ENCODE assay signal across 16 cellular contexts in the genomic region with DNA sequence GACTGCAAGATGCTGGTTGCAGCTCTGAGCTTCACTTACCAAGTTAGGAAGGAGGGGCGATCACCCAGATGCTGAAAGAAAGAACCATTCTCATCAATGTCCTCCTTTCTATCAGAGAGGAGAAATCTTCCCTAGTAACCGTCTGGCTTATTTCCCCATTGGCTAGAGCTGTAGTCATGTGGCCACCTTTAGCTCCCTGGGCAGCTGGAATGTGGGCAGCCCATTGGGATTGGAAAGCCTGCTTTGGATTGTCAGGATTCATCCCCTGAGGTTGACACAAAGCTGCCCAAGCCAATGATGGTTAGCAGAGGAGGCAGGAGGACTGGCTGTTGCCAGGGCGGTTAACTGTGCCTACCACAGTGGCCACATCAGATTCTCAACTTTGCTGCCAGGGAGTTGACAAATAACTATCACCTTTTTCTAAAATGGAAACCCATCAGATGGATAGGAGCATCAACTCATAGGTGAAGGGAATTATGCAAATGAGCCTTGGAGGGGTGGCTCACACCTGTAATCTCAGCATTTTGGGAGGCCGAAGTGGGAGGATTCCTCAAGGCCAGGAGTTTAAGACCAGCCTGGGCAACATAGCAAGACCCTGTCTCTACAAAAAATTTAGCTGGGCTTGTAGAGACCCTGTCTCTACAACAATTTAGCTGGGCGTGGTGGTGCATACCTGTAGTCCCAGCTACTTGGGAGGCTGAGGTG.
A peak's percentile ranks its signal among the peaks of the same experiment; 100 is the strongest.
DNase-seq lines count a peak whose midpoint lies in the region; ATAC-seq, FAIRE-seq and TF ChIP-seq lines count a peak whose summit lies in the region.
"Had no signal": no experiment of that assay in that cellular context is flagged by ENCODE, and none has a peak within 500 bp of the region (broad histone marks: within the 10 kb centered on the region; RNA-seq: fewer than 3 reads in every experiment).

No MANE protein-coding gene starts in this region.

- 0 out of 2 replicates have a peak overlapping the region, but pooled peaks have one; percentile 4 for H2BK20ac ChIP-seq in H1 (ENCODE audit: low read length)

- no peak overlapping the region for H3K14ac ChIP-seq in H1 (ENCODE audit: insufficient read length)

- TF ChIP-seq CTCF in H1 (IDR thresholded peaks at IDR 0.05; ENCODE audit: control extremely low read depth in 1 of 3, insufficient read depth in 1 of 3, low read depth in 1 of 3, low read length in 3 of 3): no peak

- no peak overlapping the region for H3K4ac ChIP-seq in H1 (replicated peaks; ENCODE audit: insufficient read length, low read depth, low read length)
- H3K4ac ChIP-seq in mesendoderm (ENCODE audit: low read depth, low read length): no peak overlapping the region

- H3K36me3 ChIP-seq in H7 (replicated peaks; ENCODE audit: control insufficient read depth, insufficient read depth, low read length): no peaks in the 10 kb centered on the region
- H3K36me3 ChIP-seq in H1 (ENCODE audit: control insufficient read depth in 2 of 4, insufficient read depth in 4 of 4, low read length in 3 of 4): no peaks in the 10 kb centered on the region
- H3K36me3 ChIP-seq in mesendoderm (ENCODE audit: control insufficient read depth, insufficient read depth, low read length): no peaks in the 10 kb centered on the region

- H3K56ac ChIP-seq in H1 (replicated peaks; ENCODE audit: insufficient read length, low read depth, low read length): no peak overlapping the region
- no peak overlapping the region for H3K56ac ChIP-seq in mesendoderm (ENCODE audit: low read length)

- no peak overlapping the region for H4K91ac ChIP-seq in H1 (replicated peaks; ENCODE audit: insufficient read length, low read length)

- CTCF ChIA-PET in H1 (lab: Charles Lee; ENCODE audit: partially characterized antibody): interaction anchor here (0.6 to 1.1 kb wide), 2 partner anchors 9 to 478 kb away, joined by 3 read pairs; no protein-coding TSS in a partner anchor

- no peaks in the 10 kb centered on the region for H4K20me1 ChIP-seq in H1 (replicated peaks in 1 of 2; ENCODE audit: control insufficient read depth in 1 of 2, insufficient read depth in 2 of 2, low read length in 2 of 2)

- POLR2A ChIA-PET in H1 (lab: Charles Lee; ENCODE audit: partially characterized antibody): interaction anchor here (1.2 to 1.3 kb wide), 2 partner anchors 10 to 32 kb away, joined by 4 to 5 read pairs; no protein-coding TSS in a partner anchor

- H3K27me3 Mint-ChIP-seq in activated T-helper 17 cell treated with anti-CD3 and anti-CD28 coated beads, Interleukin-2, amount 50 U/mL, for 72 hours: peaks cover 3% of the 10 kb centered on the region

- H3K79me2 ChIP-seq in H1 (ENCODE audit: control insufficient read depth in 1 of 2, insufficient read depth in 2 of 2, low read length in 2 of 2) (no peaks in the 10 kb centered on the region), mesendoderm (ENCODE audit: control insufficient read depth, insufficient read depth, low read length) (no peaks in the 10 kb centered on the region)

- no peak overlapping the region for H3K4me3 Mint-ChIP-seq in activated T-helper 17 cell treated with anti-CD3 and anti-CD28 coated beads, Interleukin-2, amount 50 U/mL, for 72 hours

- no peaks in the 10 kb centered on the region for H3K4me1 Mint-ChIP-seq in activated T-helper 17 cell treated with anti-CD3 and anti-CD28 coated beads, Interleukin-2, amount 50 U/mL, for 72 hours

- H3K27me3 ChIP-seq in H7 (ENCODE audit: control insufficient read depth, insufficient read depth, low read length): no peaks in the 10 kb centered on the region
- no peaks in the 10 kb centered on the region for H3K27me3 ChIP-seq in H1 (replicated peaks in 1 of 4; ENCODE audit: control insufficient read depth in 3 of 4, extremely low read depth in 1 of 4, insufficient read depth in 3 of 4, low read length in 3 of 4)
- no peaks in the 10 kb centered on the region for H3K27me3 ChIP-seq in mesendoderm (ENCODE audit: insufficient read depth, low read length, poor library complexity)

- H3K4me2 ChIP-seq in H1 (ENCODE audit: insufficient read depth in 1 of 2, low read depth in 2 of 2, low read length in 2 of 2) (no peak overlapping the region), mesendoderm (ENCODE audit: low read length) (no peak overlapping the region)
- H3K4me2 ChIP-seq: PC-9 had no signal

- no peak for TF ChIP-seq EP300 in H1 (IDR thresholded peaks at IDR 0.05; ENCODE audit: borderline replicate concordance in 1 of 2, low read depth in 2 of 2, low read length in 2 of 2)

- FAIRE-seq in H1 (lab: Jason Lieb, UNC): peak; percentile 87
- FAIRE-seq: GM19239 had no signal

- DNase-seq in DMS 273 (lab: John Stamatoyannopoulos, UW; ENCODE audit: unreplicated experiment) (peak; percentile 63), H7 (peak; percentile 83), H1 (ENCODE audit: low read depth in 1 of 2, low spot score in 2 of 2) (peak in 1 of 2 experiments; percentile 61), mesendoderm (peak; percentile 80), GM19238 (ENCODE audit: insufficient read length, low spot score) (no peak), C1 segment of cervical spinal cord (lab: John Stamatoyannopoulos, UW) (no peak)
- DNase-seq: COR-L47, EL, KG1, NCI-H1436 treated with DMSO at 0.1 percent for 48 hours, NCI-H2029 treated with DMSO at 0.1 percent for 48 hours, NCI-H2171 treated with DMSO at 0.1 percent for 48 hours, NCI-H446 treated with DMSO at 0.1 percent for 48 hours, PC-9 had no signal

- H3K9ac ChIP-seq in H1 (replicated peaks in 1 of 4; ENCODE audit: extremely low read depth in 1 of 4, low read depth in 3 of 4, low read length in 3 of 4) (no peak overlapping the region), mesendoderm (ENCODE audit: low read length) (no peak overlapping the region)

- H3K9me3 ChIP-seq in H1 (ENCODE audit: insufficient read depth in 2 of 2, low read depth in 1 of 2, low read length in 1 of 2): no peaks in the 10 kb centered on the region; a peak in 1 of 4 replicates

- 75% methylated on average over 5 of the region's 5 CpGs; no CpG with 5 or more reads in 1 of the 2 experiments for WGBS in H1 (ENCODE audit: extremely low coverage in 1 of 2, insufficient coverage in 1 of 2, insufficient read length in 1 of 2, insufficient replicate concordance in 2 of 2, low coverage in 1 of 2, low lambda C conversion rate in 2 of 2, missing lambda C conversion rate in 1 of 2), 2 experiments
- WGBS in mesendoderm (ENCODE audit: extremely low coverage, insufficient coverage, low lambda C conversion rate): no CpG with 5 or more reads among the region's 5 CpGs

- TF ChIP-seq POLR2A in H1 (IDR thresholded peaks at IDR 0.05; ENCODE audit: control extremely low read depth in 1 of 2, low read depth in 2 of 2, low read length in 2 of 2): no peak

- no peak overlapping the region for H2AK5ac ChIP-seq in H1 (ENCODE audit: low read depth, low read length)
- no peak overlapping the region for H2AK5ac ChIP-seq in mesendoderm (ENCODE audit: low read length)

- H4K8ac ChIP-seq in H1 (ENCODE audit: extremely low read depth, insufficient read depth, low read length): no peak overlapping the region
- no peak overlapping the region for H4K8ac ChIP-seq in mesendoderm (ENCODE audit: low read depth, low read length)

- H2BK5ac ChIP-seq in H1 (ENCODE audit: low read depth, low read length) (no peak overlapping the region), mesendoderm (ENCODE audit: low read length) (no peak overlapping the region)

- no peak overlapping the region for H2BK15ac ChIP-seq in H1 (ENCODE audit: low read length)
- H2BK15ac ChIP-seq in mesendoderm (replicated peaks; ENCODE audit: low read depth): no peak overlapping the region

- H3K4me3 ChIP-seq in H7 (ENCODE audit: insufficient read depth, low read depth, low read length) (no peak overlapping the region), H1 (ENCODE audit: extremely low read depth in 1 of 4, insufficient read depth in 2 of 4, low read depth in 3 of 4, low read length in 4 of 4) (no peak overlapping the region), mesendoderm (ENCODE audit: low read length) (no peak overlapping the region)
- H3K4me3 ChIP-seq: PC-9 had no signal

- H3K36me3 Mint-ChIP-seq in activated T-helper 17 cell treated with anti-CD3 and anti-CD28 coated beads, Interleukin-2, amount 50 U/mL, for 72 hours (ENCODE audit: low read depth): no peaks in the 10 kb centered on the region

- no peaks in the 10 kb centered on the region for H3K23me2 ChIP-seq in H1 (ENCODE audit: low read depth, low read length)

- no peak overlapping the region for H3K27ac Mint-ChIP-seq in activated T-helper 17 cell treated with anti-CD3 and anti-CD28 coated beads, Interleukin-2, amount 50 U/mL, for 72 hours

- H3K18ac ChIP-seq in H1 (ENCODE audit: extremely low read depth, low read length): no peak overlapping the region
- no peak overlapping the region for H3K18ac ChIP-seq in mesendoderm (ENCODE audit: low read length)

- no peak for TF ChIP-seq RAD21 in H1 (IDR thresholded peaks at IDR 0.05 in 1 of 2, conservative IDR thresholded peaks at IDR 0.05 in 1 of 2; ENCODE audit: low read depth in 2 of 2, low read length in 2 of 2)

- H3K9me3 Mint-ChIP-seq in activated T-helper 17 cell treated with anti-CD3 and anti-CD28 coated beads, Interleukin-2, amount 50 U/mL, for 72 hours: peaks cover 8% of the 10 kb centered on the region

- H3K23ac ChIP-seq in H1 (ENCODE audit: insufficient read length) (no peak overlapping the region), mesendoderm (ENCODE audit: low read length) (no peak overlapping the region)

- peak overlapping the region; percentile 60; the same call in 1 of the 2 replicates for H2BK12ac ChIP-seq in H1 (ENCODE audit: low read depth, low read length)

- H2AFZ ChIP-seq in H1 (ENCODE audit: low read length): peak overlapping the region; percentile 80
- H2AFZ ChIP-seq: PC-9 had no signal

- H3K79me1 ChIP-seq in H1 (ENCODE audit: low read depth, low read length) (no peaks in the 10 kb centered on the region), mesendoderm (ENCODE audit: low read length) (no peaks in the 10 kb centered on the region)

- H3K27ac ChIP-seq in H1 (ENCODE audit: low read depth, low read length) (no peak overlapping the region), mesendoderm (ENCODE audit: low read depth, low read length) (no peak overlapping the region)
- H3K27ac ChIP-seq: PC-9 had no signal

- H3K4me1 ChIP-seq in H1 (replicated peaks in 1 of 4; ENCODE audit: control insufficient read depth in 3 of 4, insufficient read depth in 4 of 4, low read length in 3 of 4) (peaks cover 0 to 2% (median 0%) of the 10 kb centered on the region in 4 experiments; a peak in 2 of 7 replicates), mesendoderm (ENCODE audit: control insufficient read depth, low read depth, low read length) (no peaks in the 10 kb centered on the region)

- ATAC-seq in activated T-helper 17 cell treated with anti-CD3 and anti-CD28 coated beads, Interleukin-2, amount 50 U/mL, for 72 hours (replicated peaks): no peak

- H2BK120ac ChIP-seq in H1 (replicated peaks; ENCODE audit: low read depth, low read length): no peak overlapping the region
- no peak overlapping the region for H2BK120ac ChIP-seq in mesendoderm (ENCODE audit: low read depth, low read length)

- H4K5ac ChIP-seq in H1 (ENCODE audit: insufficient read length, low read depth, low read length) (no peak overlapping the region), mesendoderm (ENCODE audit: low read length) (no peak overlapping the region)

TF ChIP-seq in H1, 55 proteins besides CTCF, POLR2A, EP300 and RAD21 (continues in another document):
- TF ChIP-seq RFX5 (IDR thresholded peaks at IDR 0.05; ENCODE audit: borderline replicate concordance, low read depth, low read length) (peak; percentile 95), CREB1 (IDR thresholded peaks at IDR 0.05) (no peak)

Comparison
In these comparisons a context has a peak if more than half of its experiments do, and no peak if none do; other contexts are left out.
1. DNase-seq: peak in DMS 273 (single experiment), H7 (single experiment) and mesendoderm (single experiment); none in GM19238 (single experiment) and C1 segment of cervical spinal cord (0 of 14).